Comparison of ENCODE assay signal across 9 cellular contexts in the genomic region with DNA sequence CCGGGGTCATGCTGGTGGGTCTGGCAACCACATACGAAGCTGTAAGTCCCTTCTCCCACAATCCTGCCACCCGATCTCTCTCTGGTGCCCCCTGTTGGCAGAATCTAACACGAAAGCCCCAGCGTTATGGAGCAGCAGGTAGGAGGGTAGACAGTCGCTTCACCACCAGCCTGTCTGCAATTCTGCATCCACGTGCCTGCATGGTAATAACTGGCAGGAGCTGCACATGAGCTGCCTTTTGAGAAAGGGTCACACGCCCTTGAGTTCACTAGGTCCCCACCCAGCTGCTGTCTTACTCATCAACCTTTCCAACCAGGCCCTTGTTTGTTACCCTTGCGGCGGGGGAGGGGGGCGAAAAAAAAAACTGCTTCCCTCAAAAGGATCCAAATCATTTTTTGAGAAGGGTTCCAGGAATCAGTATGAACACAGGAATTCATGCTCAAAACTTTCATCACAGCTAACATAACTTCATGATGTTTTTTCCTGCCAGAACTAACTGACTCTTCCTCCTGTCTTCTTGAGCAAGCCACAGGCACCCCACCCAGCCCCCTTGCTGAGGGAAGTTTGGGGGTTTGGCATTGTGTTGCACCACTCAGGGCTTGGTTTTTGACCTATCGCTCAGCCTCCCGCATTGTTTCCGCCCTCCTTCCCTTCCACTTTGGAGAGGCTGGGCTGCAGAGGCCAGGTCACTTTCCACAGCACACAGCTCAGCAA. TPM values are rescaled to one million over a fixed set of nuclear protein-coding genes. Genes with fewer than 3 reads are reported as not detected.
DNase-seq lines count a peak whose midpoint lies in the region; ATAC-seq, FAIRE-seq and TF ChIP-seq lines count a peak whose summit lies in the region.
"Had no signal": no experiment of that assay in that cellular context is flagged by ENCODE, and none has a peak within 500 bp of the region (broad histone marks: within the 10 kb centered on the region; RNA-seq: fewer than 3 reads in every experiment).

No MANE protein-coding gene starts in this region.

- TF ChIP-seq CTCF in SK-N-SH (IDR thresholded peaks at IDR 0.05), result peak; percentile 46
- TF ChIP-seq CTCF in body of pancreas (IDR thresholded peaks at IDR 0.05), result peak in 6 of 7 experiments; percentile 14 to 52 (median 40)

- no peak overlapping the region for H3K27ac ChIP-seq in CD4-positive, alpha-beta memory T cell (ENCODE audit: low read depth, low read length)
- H3K27ac ChIP-seq in SK-N-SH (ENCODE audit: low read depth in 2 of 2, low read length in 1 of 2) (no peak overlapping the region), body of pancreas (no peak overlapping the region)

- H3K27me3 Mint-ChIP-seq in CD4-positive, alpha-beta memory T cell, result peaks cover 26% of the 10 kb centered on the region in 2 donors

- H3K9ac ChIP-seq in SK-N-SH, result no peak overlapping the region

- H3K9me3 Mint-ChIP-seq in CD4-positive, alpha-beta memory T cell, result no peaks in the 10 kb centered on the region

- no peaks in the 10 kb centered on the region for H3K36me3 ChIP-seq in CD4-positive, alpha-beta memory T cell (ENCODE audit: insufficient read depth, low read length)
- H3K36me3 ChIP-seq in SK-N-SH (replicated peaks in 1 of 2; ENCODE audit: control insufficient read depth in 1 of 2, insufficient read depth in 2 of 2, low read length in 1 of 2) (no peaks in the 10 kb centered on the region), body of pancreas (replicated peaks in 1 of 2; ENCODE audit: insufficient read depth in 1 of 2, low read depth in 2 of 2) (no peaks in the 10 kb centered on the region)

- TF ChIP-seq POLR2A in H54 (IDR thresholded peaks at IDR 0.05; ENCODE audit: low read depth, low read length) (no peak), body of pancreas (IDR thresholded peaks at IDR 0.05) (no peak)

- H3K9me2 ChIP-seq in SK-N-SH, result no peaks in the 10 kb centered on the region

- intact Hi-C loops in CD4-positive, alpha-beta memory T cell (cut with micrococcal nuclease), result no loop called here
- intact Hi-C loops in body of pancreas (cut with DNase I), result no loop called here

- CTCF ChIA-PET in CD4-positive, alpha-beta memory T cell (lab: Charles Lee; ENCODE audit: partially characterized antibody), result interaction anchor here (1.0 to 2.6 kb wide), 14 partner anchors 8 to 496 kb away, joined by 3 to 11 read pairs (median 6); a partner anchor contains a TSS
- CTCF ChIA-PET in SK-N-SH (lab: Yijun Ruan, JAX), result interaction anchor here (0.6 to 1.5 kb wide), 6 partner anchors 9 to 357 kb away, joined by 3 to 5 read pairs (median 3); a partner anchor contains a TSS

- 13% methylated on average over 11 of the region's 14 CpGs for WGBS in SK-N-SH (ENCODE audit: low lambda C conversion rate)
- WGBS in body of pancreas, 2 donors, result 42 to 48% methylated on average over 12 to 14 of the region's 14 CpGs

- no peaks in the 10 kb centered on the region for H3K9me3 ChIP-seq in CD4-positive, alpha-beta memory T cell (ENCODE audit: control insufficient read depth in 1 of 2, low read length in 2 of 2)
- H3K9me3 ChIP-seq in SK-N-SH (no peaks in the 10 kb centered on the region), body of pancreas (no peaks in the 10 kb centered on the region)

- TF ChIP-seq EP300 in SK-N-SH (IDR thresholded peaks at IDR 0.05; ENCODE audit: borderline replicate concordance in 1 of 2, low read depth in 1 of 2, low read length in 1 of 2), result no peak

- no peak for TF ChIP-seq RAD21 in SK-N-SH (IDR thresholded peaks at IDR 0.05; ENCODE audit: low read length)

- no peak overlapping the region for H3K4me2 ChIP-seq in SK-N-SH

- H2AFZ ChIP-seq in SK-N-SH (ENCODE audit: low read depth), result no peak overlapping the region

- peaks cover 0 to 8% (median 5%) of the 10 kb centered on the region in 4 donors for H3K4me1 Mint-ChIP-seq in CD4-positive, alpha-beta memory T cell

- no peaks in the 10 kb centered on the region for H3K36me3 Mint-ChIP-seq in CD4-positive, alpha-beta memory T cell

- no peak overlapping the region for H3K4me3 ChIP-seq in CD4-positive, alpha-beta memory T cell (ENCODE audit: low read length in 2 of 2)
- H3K4me3 ChIP-seq in SK-N-SH (ENCODE audit: low read depth in 2 of 2, low read length in 1 of 2) (no peak overlapping the region), body of pancreas (no peak overlapping the region)

- no peaks in the 10 kb centered on the region for H4K20me1 ChIP-seq in SK-N-SH (ENCODE audit: insufficient read depth)

- no peaks in the 10 kb centered on the region for H3F3A ChIP-seq in SK-N-SH (replicated peaks; ENCODE audit: insufficient read depth)

- peaks cover 7% of the 10 kb centered on the region for H3K4me1 ChIP-seq in CD4-positive, alpha-beta memory T cell (ENCODE audit: insufficient read depth, low read length)
- H3K4me1 ChIP-seq in SK-N-SH (ENCODE audit: control insufficient read depth in 1 of 2, insufficient read depth in 2 of 2, low read depth in 1 of 2, low read length in 1 of 2) (no peaks in the 10 kb centered on the region), body of pancreas (no peaks in the 10 kb centered on the region)

- H3K27ac Mint-ChIP-seq in CD4-positive, alpha-beta memory T cell, result no peak overlapping the region

- POLR2A ChIA-PET in CD4-positive, alpha-beta memory T cell (lab: Charles Lee; ENCODE audit: partially characterized antibody), result no interaction called here
- POLR2A ChIA-PET in SK-N-SH (lab: Yijun Ruan, JAX), result no interaction called here

- peak; percentile 52 for ATAC-seq in body of pancreas
- ATAC-seq in GM21526 (IDR thresholded peaks at IDR 0.05; ENCODE audit: low FRiP score, unreplicated experiment), result no peak

- no peak for FAIRE-seq in H54 (lab: Jason Lieb, UNC)

- no peaks in the 10 kb centered on the region for H3K79me2 ChIP-seq in SK-N-SH (ENCODE audit: insufficient read depth)

- H3K27me3 ChIP-seq in CD4-positive, alpha-beta memory T cell (ENCODE audit: insufficient read depth, low read length), result peaks cover 9% of the 10 kb centered on the region
- H3K27me3 ChIP-seq in SK-N-SH (ENCODE audit: insufficient read depth) (peaks cover 21% of the 10 kb centered on the region; the same call in 1 of the 2 replicates), body of pancreas (no peaks in the 10 kb centered on the region)

- H3K4me3 Mint-ChIP-seq in CD4-positive, alpha-beta memory T cell, result peak overlapping the region in 2 of 8 donors; percentile 9 to 11

- DNase-seq in CD4-positive, alpha-beta memory T cell, result peak; percentile 10 to 51 (median 17)
- DNase-seq in H54 (ENCODE audit: insufficient read length, low spot score) (peak; percentile 40), SK-N-SH (peak; percentile 21), body of pancreas (peak; percentile 34 to 61 (median 52)), islet precursor cell (peak; percentile 84), NCI-H2029 (lab: John Stamatoyannopoulos, UW) (no peak)
- DNase-seq in stimulated activated CD4-positive, alpha-beta T cell treated with anti-CD3 and anti-CD28 coated beads, Interleukin-4, amount 100 ng/mL, for 1 hour, result peak; percentile 44

TF ChIP-seq in SK-N-SH, 30 proteins besides CTCF, POLR2A, EP300 and RAD21 (continues in another document):
- TF ChIP-seq FOSL2 (IDR thresholded peaks at IDR 0.05; ENCODE audit: borderline replicate concordance, low read depth), result no peak
- TF ChIP-seq SIN3A (IDR thresholded peaks at IDR 0.05; ENCODE audit: borderline replicate concordance, low read depth, low read length), result no peak
- TF ChIP-seq TAF1 (IDR thresholded peaks at IDR 0.05; ENCODE audit: borderline replicate concordance, low read depth, low read length), result no peak
- no peak for TF ChIP-seq NRF1 (IDR thresholded peaks at IDR 0.05; ENCODE audit: low read depth, low read length)
- TF ChIP-seq TEAD4 (IDR thresholded peaks at IDR 0.05; ENCODE audit: borderline replicate concordance, insufficient read depth), result no peak
- no peak for TF ChIP-seq YY1 (IDR thresholded peaks at IDR 0.05; ENCODE audit: low read depth)
- TF ChIP-seq GATA2 (CRISPR knock-in tag; IDR thresholded peaks at IDR 0.05), result no peak
- no peak for TF ChIP-seq FOXJ3 (CRISPR knock-in tag; IDR thresholded peaks at IDR 0.05)
- TF ChIP-seq EZH2phosphoT487 (IDR thresholded peaks at IDR 0.05; ENCODE audit: borderline replicate concordance, low read depth), result no peak
- TF ChIP-seq, protein P1, sequence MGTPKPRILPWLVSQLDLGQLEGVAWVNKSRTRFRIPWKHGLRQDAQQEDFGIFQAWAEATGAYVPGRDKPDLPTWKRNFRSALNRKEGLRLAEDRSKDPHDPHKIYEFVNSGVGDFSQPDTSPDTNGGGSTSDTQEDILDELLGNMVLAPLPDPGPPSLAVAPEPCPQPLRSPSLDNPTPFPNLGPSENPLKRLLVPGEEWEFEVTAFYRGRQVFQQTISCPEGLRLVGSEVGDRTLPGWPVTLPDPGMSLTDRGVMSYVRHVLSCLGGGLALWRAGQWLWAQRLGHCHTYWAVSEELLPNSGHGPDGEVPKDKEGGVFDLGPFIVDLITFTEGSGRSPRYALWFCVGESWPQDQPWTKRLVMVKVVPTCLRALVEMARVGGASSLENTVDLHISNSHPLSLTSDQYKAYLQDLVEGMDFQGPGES (IDR thresholded peaks at IDR 0.05; ENCODE audit: low read depth, low read length), result no peak
- TF ChIP-seq, protein P2, sequence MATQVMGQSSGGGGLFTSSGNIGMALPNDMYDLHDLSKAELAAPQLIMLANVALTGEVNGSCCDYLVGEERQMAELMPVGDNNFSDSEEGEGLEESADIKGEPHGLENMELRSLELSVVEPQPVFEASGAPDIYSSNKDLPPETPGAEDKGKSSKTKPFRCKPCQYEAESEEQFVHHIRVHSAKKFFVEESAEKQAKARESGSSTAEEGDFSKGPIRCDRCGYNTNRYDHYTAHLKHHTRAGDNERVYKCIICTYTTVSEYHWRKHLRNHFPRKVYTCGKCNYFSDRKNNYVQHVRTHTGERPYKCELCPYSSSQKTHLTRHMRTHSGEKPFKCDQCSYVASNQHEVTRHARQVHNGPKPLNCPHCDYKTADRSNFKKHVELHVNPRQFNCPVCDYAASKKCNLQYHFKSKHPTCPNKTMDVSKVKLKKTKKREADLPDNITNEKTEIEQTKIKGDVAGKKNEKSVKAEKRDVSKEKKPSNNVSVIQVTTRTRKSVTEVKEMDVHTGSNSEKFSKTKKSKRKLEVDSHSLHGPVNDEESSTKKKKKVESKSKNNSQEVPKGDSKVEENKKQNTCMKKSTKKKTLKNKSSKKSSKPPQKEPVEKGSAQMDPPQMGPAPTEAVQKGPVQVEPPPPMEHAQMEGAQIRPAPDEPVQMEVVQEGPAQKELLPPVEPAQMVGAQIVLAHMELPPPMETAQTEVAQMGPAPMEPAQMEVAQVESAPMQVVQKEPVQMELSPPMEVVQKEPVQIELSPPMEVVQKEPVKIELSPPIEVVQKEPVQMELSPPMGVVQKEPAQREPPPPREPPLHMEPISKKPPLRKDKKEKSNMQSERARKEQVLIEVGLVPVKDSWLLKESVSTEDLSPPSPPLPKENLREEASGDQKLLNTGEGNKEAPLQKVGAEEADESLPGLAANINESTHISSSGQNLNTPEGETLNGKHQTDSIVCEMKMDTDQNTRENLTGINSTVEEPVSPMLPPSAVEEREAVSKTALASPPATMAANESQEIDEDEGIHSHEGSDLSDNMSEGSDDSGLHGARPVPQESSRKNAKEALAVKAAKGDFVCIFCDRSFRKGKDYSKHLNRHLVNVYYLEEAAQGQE (IDR thresholded peaks at IDR 0.05; ENCODE audit: low read depth, low read length), result no peak
- TF ChIP-seq RCOR1 (IDR thresholded peaks at IDR 0.05; ENCODE audit: low read length), result no peak

RNA-seq across cellular contexts. Expression of a gene that starts 19.6 kb away (rescaled TPM):
- not detected for total RNA-seq in CD4-positive, alpha-beta memory T cell
- not detected for polyA plus RNA-seq in CD4-positive, alpha-beta memory T cell
- polyA plus RNA-seq in SK-N-SH (2012; rRNA removed), result not detected in 2 replicates
- not detected in 2 replicates for polyA plus RNA-seq in SK-N-SH (2012; cell fraction: cytosol; rRNA removed)
- not detected in 2 replicates for polyA plus RNA-seq in SK-N-SH (2012; cell fraction: nucleus; rRNA removed)
- not detected for total RNA-seq in body of pancreas
- polyA plus RNA-seq: neural cell had no signal
